In genomic region chr22:44180706-44181032, GRCh38 we compare ENCODE assay signal across 8 cellular contexts. TPM values are rescaled to one million over a fixed set of nuclear protein-coding genes. Genes with fewer than 3 reads are reported as not detected.
DNase-seq lines count a peak whose midpoint lies in the region; ATAC-seq, FAIRE-seq and TF ChIP-seq lines count a peak whose summit lies in the region.

PARVG (plus strand) TSS chr22:44180925; CDS start chr22:44183330, 2,405 bp downstream.

- H3K36me3 ChIP-seq in right atrium auricular region (no peaks in the 10 kb centered on the region), K562 (ENCODE audit: control insufficient read depth, insufficient read depth, low read length) (no peaks in the 10 kb centered on the region), neuronal stem cell (replicated peaks in 1 of 2; ENCODE audit: control insufficient read depth in 2 of 2, insufficient read depth in 2 of 2, low read length in 2 of 2) (no peaks in the 10 kb centered on the region)

- H2BK5ac ChIP-seq in neuronal stem cell (ENCODE audit: low read length): peak within 1 kb of the TSS; percentile 83

- H3K9ac ChIP-seq in K562 (ENCODE audit: insufficient read depth in 1 of 2, low read depth in 2 of 2, low read length in 2 of 2) (no peak within 1 kb of the TSS), neuronal stem cell (ENCODE audit: low read depth, low read length, poor library complexity) (no peak within 1 kb of the TSS)

- no peaks in the 10 kb centered on the region for H3K79me1 ChIP-seq in neuronal stem cell (ENCODE audit: low read depth, low read length)

- H3K9me3 ChIP-seq in right atrium auricular region (no peaks in the 10 kb centered on the region), K562 (replicated peaks; ENCODE audit: control insufficient read depth, insufficient read depth, low read depth, low read length) (no peaks in the 10 kb centered on the region), neuronal stem cell (replicated peaks in 1 of 2; ENCODE audit: control insufficient read depth in 2 of 2, insufficient read depth in 1 of 2, low read depth in 1 of 2, low read length in 2 of 2) (no peaks in the 10 kb centered on the region)

- H3K79me2 ChIP-seq in K562 (ENCODE audit: control insufficient read depth, insufficient read depth, low read length): no peaks in the 10 kb centered on the region

- peak within 1 kb of the TSS in 1 of 2 donors; percentile 30 for H3K4me3 ChIP-seq in right atrium auricular region
- no peak within 1 kb of the TSS for H3K4me3 ChIP-seq in K562
- H3K4me3 ChIP-seq in neuronal stem cell (ENCODE audit: low read length in 2 of 2): no peak within 1 kb of the TSS

- H3K27ac ChIP-seq in right atrium auricular region (peak within 1 kb of the TSS; percentile 58 to 64), K562 (ENCODE audit: extremely low read depth, low read depth, low read length) (no peak within 1 kb of the TSS), neuronal stem cell (replicated peaks; ENCODE audit: low read length) (peak within 1 kb of the TSS; percentile 80)

- peak within 1 kb of the TSS; percentile 48 for H2BK12ac ChIP-seq in neuronal stem cell (ENCODE audit: low read length)

- H2AFZ ChIP-seq in K562 (ENCODE audit: low read depth, low read length) (no peak within 1 kb of the TSS), neuronal stem cell (ENCODE audit: low read length) (peak within 1 kb of the TSS; percentile 61)

- H3K4me1 ChIP-seq in right atrium auricular region (no peaks in the 10 kb centered on the region), K562 (replicated peaks in 1 of 2; ENCODE audit: control insufficient read depth in 2 of 2, insufficient read depth in 2 of 2, low read length in 2 of 2) (peaks cover 0 to 11% of the 10 kb centered on the region in 2 experiments; a peak in 2 of 5 replicates), neuronal stem cell (ENCODE audit: control insufficient read depth in 2 of 2, insufficient read depth in 1 of 2, low read depth in 1 of 2, low read length in 2 of 2) (peaks cover 3 to 14% of the 10 kb centered on the region in 2 donors)

- intact Hi-C loops in Right ventricle myocardium inferior (cut with DNase I) (no loop called here), K562 (cut with micrococcal nuclease) (no loop called here)

- TF ChIP-seq EP300 in K562 (IDR thresholded peaks at IDR 0.05; ENCODE audit: low read length): no peak

- TF ChIP-seq CTCF in right atrium auricular region (IDR thresholded peaks at IDR 0.05) (no peak), K562 (IDR thresholded peaks at IDR 0.05 in 2 of 3, conservative IDR thresholded peaks at IDR 0.05 in 1 of 3; ENCODE audit: insufficient read depth in 2 of 3, low read depth in 1 of 3, low read length in 3 of 3) (no peak)

- POLR2A ChIA-PET in K562 (lab: Yijun Ruan, JAX): no interaction called here

- TF ChIP-seq RAD21 in K562 (CRISPR knock-in tag; conservative IDR thresholded peaks at IDR 0.05 in 1 of 2, IDR thresholded peaks at IDR 0.05 in 1 of 2): no peak

- peak within 1 kb of the TSS; percentile 95 for H2BK15ac ChIP-seq in neuronal stem cell (ENCODE audit: low read length)

- peaks cover 4% of the 10 kb centered on the region; the same call in 1 of the 2 replicates for H4K20me1 ChIP-seq in K562 (replicated peaks; ENCODE audit: control insufficient read depth, insufficient read depth, low read length)

- CTCF ChIA-PET in K562 (lab: Yijun Ruan, JAX; ENCODE audit: low intra/inter-chr PET ratio): no interaction called here

- peak within 1 kb of the TSS; percentile 89 for H2AK5ac ChIP-seq in neuronal stem cell (ENCODE audit: low read depth, low read length)

- H3K4ac ChIP-seq in neuronal stem cell (ENCODE audit: low read length): no peak within 1 kb of the TSS

- no peak within 1 kb of the TSS for H4K91ac ChIP-seq in neuronal stem cell (ENCODE audit: low read depth, low read length, poor library complexity)

- DNase-seq in right atrium auricular region (ENCODE audit: low spot score): no peak
- no peak for DNase-seq in Right ventricle myocardium inferior (ENCODE audit: missing footprints)
- peak; percentile 66 for DNase-seq in NOMO-1 treated with DMSO at 0.1 percent for 48 hours (lab: John Stamatoyannopoulos, UW; ENCODE audit: unreplicated experiment)
- no peak for DNase-seq in K562 (ENCODE audit: extremely low read depth in 1 of 4, low spot score in 3 of 4)
- DNase-seq in neuronal stem cell (ENCODE audit: low spot score): no peak
- no peak for DNase-seq in A172 (ENCODE audit: low spot score)
- DNase-seq in NCI-H2227 treated with DMSO at 0.1 percent for 48 hours (lab: John Stamatoyannopoulos, UW): no peak
- DNase-seq in NCI-H2081 (lab: John Stamatoyannopoulos, UW): no peak

- ATAC-seq in Right ventricle myocardium inferior: no peak
- ATAC-seq in K562: no peak; the same call in 2 of the 3 replicates

- peak within 1 kb of the TSS; percentile 84 for H3K18ac ChIP-seq in neuronal stem cell (ENCODE audit: low read length)

- H3K14ac ChIP-seq in neuronal stem cell (ENCODE audit: low read length): no peak within 1 kb of the TSS

- in situ Hi-C loops in K562 (cut with MboI): no loop called here

- no peak for FAIRE-seq in K562 (lab: Jason Lieb, UNC)

- H4K8ac ChIP-seq in neuronal stem cell (ENCODE audit: low read depth, low read length): no peak within 1 kb of the TSS

- no peak within 1 kb of the TSS for H3K23ac ChIP-seq in neuronal stem cell (ENCODE audit: low read depth, low read length, poor library complexity)

- H3K27me3 ChIP-seq in right atrium auricular region: no peaks in the 10 kb centered on the region
- peaks cover 19 to 40% of the 10 kb centered on the region in 2 experiments; a peak in 4 of 5 replicates for H3K27me3 ChIP-seq in K562 (ENCODE audit: control insufficient read depth in 2 of 2, insufficient read depth in 2 of 2, low read length in 2 of 2)
- peaks cover 0 to 2% (median 0%) of the 10 kb centered on the region in 3 experiments for H3K27me3 ChIP-seq in neuronal stem cell (ENCODE audit: control insufficient read depth in 3 of 3, insufficient read depth in 3 of 3, low read depth in 1 of 3, low read length in 3 of 3)

- H2BK120ac ChIP-seq in neuronal stem cell (ENCODE audit: low read depth, low read length): no peak within 1 kb of the TSS

- WGBS in K562 (ENCODE audit: insufficient coverage, low coverage, missing lambda C conversion rate): 2% methylated on average over 5 of the region's 5 CpGs
- WGBS in neuronal stem cell (ENCODE audit: extremely low coverage in 2 of 2, insufficient read length in 2 of 2, insufficient replicate concordance in 1 of 2), 2 donors: no CpG with 5 or more reads among the region's 5 CpGs

- H3K9me1 ChIP-seq in K562 (ENCODE audit: control insufficient read depth, insufficient read depth, low read length): no peaks in the 10 kb centered on the region

- H3K4me2 ChIP-seq in K562 (ENCODE audit: insufficient read depth, low read length) (no peak within 1 kb of the TSS), neuronal stem cell (ENCODE audit: insufficient read depth, low read length, poor library complexity, severe bottlenecking) (peak within 1 kb of the TSS; percentile 13)

- BruUV-seq in K562 (replicated peaks; lab: Mats Ljungman, UMichigan): no TSS peak

- TF ChIP-seq POLR2A in K562 (conservative IDR thresholded peaks at IDR 0.05): no peak

TF ChIP-seq in K562, 482 proteins besides CTCF, POLR2A, EP300 and RAD21:
- TF ChIP-seq ATF1 (CRISPR knock-in tag; IDR thresholded peaks at IDR 0.05) (no peak), ATF1 (tag; IDR thresholded peaks at IDR 0.05) (0 out of 2 replicates have a peak, but pooled peaks have one; percentile 18), PTTG1 (tag; IDR thresholded peaks at IDR 0.05; ENCODE audit: low read depth) (no peak), CREM (IDR thresholded peaks at IDR 0.05; ENCODE audit: low read depth) (0 out of 2 replicates have a peak, but pooled peaks have one; percentile 17), RFX5 (IDR thresholded peaks at IDR 0.05; ENCODE audit: low read depth, low read length) (peak; percentile 93), YY1 (IDR thresholded peaks at IDR 0.05; ENCODE audit: borderline replicate concordance in 1 of 3, control insufficient read depth in 1 of 3, extremely low read depth in 1 of 3, insufficient read depth in 3 of 3, insufficient read length in 1 of 3, insufficient replicate concordance in 2 of 3, low read depth in 1 of 3, low read length in 2 of 3) (no peak)

RNA-seq across cellular contexts. Expression of gene PARVG, which starts in this region (rescaled TPM):
- total RNA-seq in right atrium auricular region (1 to 10 TPM; 2.1 to 7.2 TPM), Right ventricle myocardium inferior (3.1 TPM), K562 (2014; rRNA removed) (not detected in 2 replicates), K562 (2014; rRNA removed; fragmentation: Illumina TruSeq; extraction: Trizol) (not detected in 2 replicates), K562 (2015; rRNA removed; fragmentation: Illumina TruSeq; extraction: Trizol) (not detected in 2 replicates), K562 (2021) (0.20 and 0.35 TPM in 2 replicates)
- 0.44 TPM in 2 replicates for total RNA-seq in K562 (2011; cell fraction: chromatin; rRNA removed; ENCODE audit: low replicate concordance)
- total RNA-seq in K562 (2011; cell fraction: nucleolus; rRNA removed): 0.13 and 0.67 TPM in 2 replicates
- total RNA-seq in K562 (2011; cell fraction: nucleoplasm; rRNA removed): 0.23 and 0.51 TPM in 2 replicates
- polyA plus RNA-seq in K562 (2011; rRNA removed) (0.04 TPM in 1 of 2 replicates, not detected in the other), K562 (2014; fragmentation: Illumina TruSeq; extraction: Trizol) (not detected in 2 replicates), K562 (2014; fragmentation: Nextera tagmentation; extraction: Ambion mirVana) (not detected), K562 (2014; rRNA removed) (not detected in 2 replicates)
- 0.09 and 0.27 TPM in 2 replicates for polyA plus RNA-seq in K562 (2011; cell fraction: cytosol; rRNA removed)
- polyA plus RNA-seq in K562 (2011; cell fraction: nucleus; rRNA removed): 0.20 and 0.51 TPM in 2 replicates
- polyA plus RNA-seq in K562 (2012): 0.13 and 0.19 TPM in 2 replicates
- polyA minus RNA-seq in K562 (2011; rRNA and poly(A)+ RNA removed): 0.07 TPM in 1 of 2 replicates, not detected in the other
- not detected in 2 replicates for polyA minus RNA-seq in K562 (2011; cell fraction: cytosol; rRNA and poly(A)+ RNA removed)
- under 0.01 and 0.22 TPM in 2 replicates for polyA minus RNA-seq in K562 (2011; cell fraction: nucleus; rRNA and poly(A)+ RNA removed)
- polyA plus RNA-seq in neuronal stem cell (2013, experiment 1 of 2): 0.18 TPM
- 0.06 TPM for polyA plus RNA-seq in neuronal stem cell (2013, experiment 2 of 2)
- not detected in 2 replicates for total RNA-seq in A172 (2014; rRNA removed; shearing (Covaris generic))
